8 cellular contexts compared by ENCODE assay signal in the genomic region with DNA sequence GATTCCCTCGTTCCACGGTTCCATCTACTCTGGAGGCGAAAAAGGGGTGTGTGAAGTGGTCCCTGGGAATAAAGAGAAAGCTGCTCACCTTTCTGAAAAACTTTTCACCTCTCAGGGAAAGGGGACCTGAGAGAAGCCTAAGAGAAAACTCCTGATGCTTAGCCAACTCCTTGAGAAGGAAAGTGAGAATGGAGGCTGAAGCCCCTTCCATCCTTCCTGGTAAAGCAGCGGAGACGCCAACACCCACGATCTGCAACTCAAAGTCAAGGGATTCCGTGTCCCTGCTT.
DNase-seq lines count a peak whose midpoint lies in the region; ATAC-seq and TF ChIP-seq lines count a peak whose summit lies in the region.

No MANE protein-coding gene starts in this region.

- no peaks in the 10 kb centered on the region for H3K9me3 Mint-ChIP-seq in naive B cell

- POLR2A ChIA-PET in AG04450 (lab: Yijun Ruan, JAX), result interaction anchor here (0.6 to 2.6 kb wide), 3 partner anchors 21 to 236 kb away, joined by 4 to 7 read pairs (median 6); partner anchors contain the start of gene ARF6

- DNase-seq in AG04450 (ENCODE audit: low read depth, low spot score) (no peak), choroid plexus epithelial cell (ENCODE audit: low read depth) (no peak), naive B cell (no peak), T-helper 9 cell (no peak)
- DNase-seq in stimulated activated CD4-positive, alpha-beta T cell treated with anti-CD3 and anti-CD28 coated beads, Interleukin-1b, Interleukin-23, amount 100 ng/mL, for 48 hours, result no peak

- H3K27me3 Mint-ChIP-seq in naive B cell, result no peaks in the 10 kb centered on the region

- peak overlapping the region; percentile 71 for H3K4me2 ChIP-seq in KMS-11

- no peaks in the 10 kb centered on the region for H3K9me3 ChIP-seq in AG04450 (ENCODE audit: control insufficient read depth, insufficient read depth, low read length)

- H3K27ac ChIP-seq in AG04450 (ENCODE audit: low read depth, low read length), result peak overlapping the region; percentile 3
- peak overlapping the region; percentile 99 for H3K27ac ChIP-seq in KMS-11

- H2AFZ ChIP-seq in KMS-11 (ENCODE audit: low read depth), result 0 out of 2 replicates have a peak overlapping the region, but pooled peaks have one; percentile 4

- ATAC-seq in naive B cell (ENCODE audit: low read depth in 2 of 2), result no peak
- no peak for ATAC-seq in GM19463 (IDR thresholded peaks at IDR 0.05; ENCODE audit: unreplicated experiment)
- ATAC-seq in HG03565 (IDR thresholded peaks at IDR 0.05; ENCODE audit: unreplicated experiment), result no peak

- H3K27me3 ChIP-seq in AG04450 (ENCODE audit: control insufficient read depth, insufficient read depth, low read length) (no peaks in the 10 kb centered on the region), KMS-11 (ENCODE audit: insufficient read depth, low read depth) (no peaks in the 10 kb centered on the region)

- H3K36me3 Mint-ChIP-seq in naive B cell, result no peaks in the 10 kb centered on the region

- H3K4me1 Mint-ChIP-seq in naive B cell, result peaks cover 55 to 66% (median 55%) of the 10 kb centered on the region in 3 donors

- H3K79me2 ChIP-seq in KMS-11 (ENCODE audit: insufficient read depth, low read depth), result no peaks in the 10 kb centered on the region

- peak overlapping the region; percentile 91 for H3K9ac ChIP-seq in KMS-11

- CTCF ChIA-PET in AG04450 (lab: Charles Lee), result interaction anchor here (0.6 to 1.8 kb wide), 3 partner anchors 110 to 140 kb away, joined by 3 to 14 read pairs (median 6); partner anchors contain the start of gene ARF6

- peak overlapping the region; percentile 92 to 100 (median 98) for H3K27ac Mint-ChIP-seq in naive B cell

- TF ChIP-seq CTCF in AG04450 (IDR thresholded peaks at IDR 0.05; ENCODE audit: low read depth, low read length) (no peak), KMS-11 (conservative IDR thresholded peaks at IDR 0.05; ENCODE audit: low read depth, low read length) (no peak), choroid plexus epithelial cell (conservative IDR thresholded peaks at IDR 0.05; ENCODE audit: low read depth, low read length) (no peak)

- no peaks in the 10 kb centered on the region for H4K20me1 ChIP-seq in KMS-11 (ENCODE audit: insufficient read depth)

- H3K36me3 ChIP-seq in KMS-11 (ENCODE audit: insufficient read depth), result no peaks in the 10 kb centered on the region

- H3K4me1 ChIP-seq in KMS-11 (ENCODE audit: low read depth, poor library complexity, severe bottlenecking), result peaks cover 63% of the 10 kb centered on the region

- peak overlapping the region; percentile 81 to 96 (median 92) for H3K4me3 Mint-ChIP-seq in naive B cell

- peak overlapping the region; percentile 58 for H3K4me3 ChIP-seq in AG04450 (ENCODE audit: low read depth, low read length)
- H3K4me3 ChIP-seq in KMS-11 (IDR thresholded peaks at IDR 0.05; ENCODE audit: insufficient read depth, low read depth, low read length), result no peak overlapping the region
- peak overlapping the region; percentile 57 for H3K4me3 ChIP-seq in choroid plexus epithelial cell (ENCODE audit: low read depth, low read length)
